ENCODE assay signal across 17 cellular contexts in the genomic region with DNA sequence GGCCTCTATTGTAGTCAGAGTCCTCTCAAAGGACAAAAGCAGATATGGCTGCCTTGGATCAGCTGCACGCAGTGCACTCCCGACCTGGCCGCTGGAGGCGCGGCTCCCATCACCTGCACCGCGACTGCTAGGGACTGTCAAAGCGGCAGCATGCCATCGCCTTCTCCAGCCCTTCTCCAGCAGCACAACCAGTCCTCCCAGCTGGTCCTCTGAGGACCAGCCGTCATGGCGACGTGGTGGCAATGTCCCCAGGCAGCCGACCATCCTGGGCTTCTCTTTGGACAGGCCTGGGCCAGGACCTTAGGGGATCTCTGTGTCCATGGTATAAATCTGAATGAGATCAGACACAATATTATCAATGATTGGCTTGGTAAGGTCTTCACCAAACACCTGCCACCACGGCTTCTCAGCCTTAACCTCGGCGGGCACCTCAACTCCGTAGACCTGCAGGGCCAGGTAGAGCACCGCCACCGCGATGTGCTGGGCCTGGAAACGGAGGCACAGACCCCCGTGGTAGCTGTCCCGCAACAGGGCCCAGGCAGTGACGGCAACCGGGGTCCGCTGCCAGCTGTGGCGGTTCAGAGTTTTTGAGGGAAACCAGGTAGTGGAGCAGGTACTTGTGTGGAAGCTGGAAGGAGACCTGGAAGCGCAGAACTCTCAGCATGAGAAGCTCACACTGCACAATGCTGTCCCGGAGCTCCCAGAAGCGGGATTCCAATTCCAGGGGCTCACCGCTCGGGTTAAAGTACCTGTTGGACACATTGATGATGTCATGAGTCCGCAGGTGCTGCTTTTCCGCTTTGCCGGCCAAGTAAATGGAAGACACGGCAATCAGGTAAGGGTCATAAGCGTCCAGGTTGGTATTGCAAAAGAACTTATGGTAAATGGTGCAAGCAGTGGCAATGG.
"Had no signal": no experiment of that assay in that cellular context is flagged by ENCODE, and none has a peak within 500 bp of the region (broad histone marks: within the 10 kb centered on the region; RNA-seq: fewer than 3 reads in every experiment).

No MANE protein-coding gene starts in this region.

- ATAC-seq: activated CD4-positive, CD25-positive, alpha-beta regulatory T cell treated with anti-CD3 and anti-CD28 coated beads, Interleukin-2, amount 50 U/mL, for 24 hours; left lobe of liver; mucosa of descending colon; pancreas; stimulated activated naive B cell treated with anti-CD40 and anti-IgM and Interleukin-4, amounts not matched to agents 10 μg/mL and 1 μg/mL and 100 μg/mL, for 72 hours; T-cell had no signal

- H3K9me3 Mint-ChIP-seq: activated T-helper 1 cell treated with anti-CD3 and anti-CD28 coated beads, Interleukin-12 subunit alpha, Interleukin-12 subunit beta, Interleukin-2, Interleukin-4 antibody, amounts not matched to agents 30 ng/mL and 10 ng/mL and 1 ng/mL, durations not matched to agents 14 hours and 24 hours and 36 hours; stimulated activated naive B cell treated with anti-CD40 and anti-IgM and Interleukin-4, amounts not matched to agents 10 μg/mL and 1 μg/mL and 100 μg/mL, for 72 hours had no signal

- H3K4me3 Mint-ChIP-seq: activated T-helper 1 cell treated with anti-CD3 and anti-CD28 coated beads, Interleukin-12 subunit alpha, Interleukin-12 subunit beta, Interleukin-2, Interleukin-4 antibody, amounts not matched to agents 30 ng/mL and 10 ng/mL and 1 ng/mL, durations not matched to agents 14 hours and 24 hours and 36 hours; stimulated activated naive B cell treated with anti-CD40 and anti-IgM and Interleukin-4, amounts not matched to agents 10 μg/mL and 1 μg/mL and 100 μg/mL, for 72 hours; T-cell had no signal

- H3K27me3 ChIP-seq: ascending aorta, breast epithelium, pancreas, tibial artery had no signal

- FAIRE-seq: endometrium, keratinocyte, pancreas had no signal

- H3K27me3 Mint-ChIP-seq: stimulated activated naive B cell treated with anti-CD40 and anti-IgM and Interleukin-4, amounts not matched to agents 10 μg/mL and 1 μg/mL and 100 μg/mL, for 72 hours; T-cell had no signal

- H3K4me3 ChIP-seq: ascending aorta, breast epithelium, mucosa of descending colon, pancreas, tibial artery had no signal

- H3K9me3 ChIP-seq: mucosa of descending colon, pancreas had no signal

- DNase-seq: activated CD4-positive, alpha-beta T cell treated with anti-CD3 and anti-CD28 coated beads, Interleukin-2, amount 50 U/mL, for 1 hour; activated CD8-positive, alpha-beta memory T cell treated with anti-CD3 and anti-CD28 coated beads for 24 hours; mucosa of descending colon; SK-N-SH; stimulated activated CD4-positive, alpha-beta T cell treated with anti-CD3 and anti-CD28 coated beads, Interleukin-4, amount 100 ng/mL, for 1 hour; stimulated activated naive B cell treated with anti-CD40 and anti-IgM and Interleukin-4, amounts not matched to agents 10 μg/mL and 1 μg/mL and 100 μg/mL, for 72 hours; T-cell; T1000 had no signal

- H3K9ac ChIP-seq: SK-N-SH had no signal

- H3K4me2 ChIP-seq: SK-N-SH had no signal

- H3K36me3 ChIP-seq: breast epithelium had no signal

- H3K27ac ChIP-seq: pancreas had no signal
